Comparison of ENCODE assay signal across 34 cellular contexts in genomic region chr6:47648031-47648430, GRCh38. TPM values are rescaled to one million over a fixed set of nuclear protein-coding genes. Genes with fewer than 3 reads are reported as not detected.
"Had no signal": no experiment of that assay in that cellular context is flagged by ENCODE, and none has a peak within 500 bp of the region (broad histone marks: within the 10 kb centered on the region; RNA-seq: fewer than 3 reads in every experiment).

No MANE protein-coding gene starts in this region.

- H3K4me1 Mint-ChIP-seq: activated CD4-positive, alpha-beta memory T cell treated with anti-CD3 and anti-CD28 coated beads, Interleukin-2, amount 10 ng/mL, durations not matched to agents 7 days and 5 days; activated CD8-positive, alpha-beta memory T cell treated with anti-CD3 and anti-CD28 coated beads, Interleukin-2, amount 10 ng/mL, durations not matched to agents 7 days and 5 days; activated naive CD4-positive, alpha-beta T cell treated with anti-CD3 and anti-CD28 coated beads, Interleukin-2, amount 50 U/mL, for 24 hours; activated T-helper 17 cell treated with anti-CD3 and anti-CD28 coated beads, Interleukin-2, amount 50 U/mL, for 72 hours; central memory CD8-positive, alpha-beta T cell; T-cell had no signal

- H3K27me3 ChIP-seq: ascending aorta, cardiac muscle cell had no signal

- H3K27me3 Mint-ChIP-seq: T-cell had no signal

- ATAC-seq: activated CD8-positive, alpha-beta memory T cell treated with anti-CD3 and anti-CD28 coated beads, Interleukin-2, amount 10 ng/mL, durations not matched to agents 7 days and 5 days; activated T-cell treated with anti-CD3 and anti-CD28 coated beads, Interleukin-2, amount 50 U/mL, for 72 hours; activated T-helper 17 cell treated with anti-CD3 and anti-CD28 coated beads, Interleukin-2, amount 50 U/mL, for 72 hours; Right ventricle myocardium inferior; SK-N-SH treated with all-trans-retinoic acid at 6 μM for 48 hours; T-cell had no signal

- H3K4me3 Mint-ChIP-seq: activated CD4-positive, alpha-beta memory T cell treated with anti-CD3 and anti-CD28 coated beads, Interleukin-2, amount 10 ng/mL, durations not matched to agents 7 days and 5 days; activated CD8-positive, alpha-beta memory T cell treated with anti-CD3 and anti-CD28 coated beads, Interleukin-2, amount 10 ng/mL, durations not matched to agents 7 days and 5 days; activated naive CD4-positive, alpha-beta T cell treated with anti-CD3 and anti-CD28 coated beads, Interleukin-2, amount 50 U/mL, for 24 hours; activated naive CD8-positive, alpha-beta T cell treated with anti-CD3 and anti-CD28 coated beads, Interleukin-2, amount 10 ng/mL, durations not matched to agents 7 days and 5 days; activated T-cell treated with anti-CD3 and anti-CD28 coated beads, Interleukin-2, amount 50 U/mL, for 72 hours; activated T-helper 17 cell treated with anti-CD3 and anti-CD28 coated beads, Interleukin-2, amount 50 U/mL, for 72 hours; central memory CD8-positive, alpha-beta T cell; T-cell had no signal

- H3K9me3 Mint-ChIP-seq: activated CD4-positive, alpha-beta memory T cell treated with anti-CD3 and anti-CD28 coated beads, Interleukin-2, amount 10 ng/mL, durations not matched to agents 7 days and 5 days; activated naive CD4-positive, alpha-beta T cell treated with anti-CD3 and anti-CD28 coated beads, Interleukin-2, amount 50 U/mL, for 24 hours; activated naive CD8-positive, alpha-beta T cell treated with anti-CD3 and anti-CD28 coated beads, Interleukin-2, amount 10 ng/mL, durations not matched to agents 7 days and 5 days; activated T-cell treated with anti-CD3 and anti-CD28 coated beads, Interleukin-2, amount 50 U/mL, for 72 hours; activated T-helper 17 cell treated with anti-CD3 and anti-CD28 coated beads, Interleukin-2, amount 50 U/mL, for 72 hours; central memory CD8-positive, alpha-beta T cell; T-cell had no signal

- H3K4me3 ChIP-seq: ascending aorta, cardiac muscle cell, PC-9 had no signal

- H3K36me3 ChIP-seq: ascending aorta, cardiac muscle cell, WERI-Rb-1 had no signal

- H3K4me1 ChIP-seq: ascending aorta had no signal

- H3K27ac Mint-ChIP-seq: activated CD4-positive, alpha-beta memory T cell treated with anti-CD3 and anti-CD28 coated beads, Interleukin-2, amount 10 ng/mL, durations not matched to agents 7 days and 5 days; activated CD8-positive, alpha-beta memory T cell treated with anti-CD3 and anti-CD28 coated beads, Interleukin-2, amount 10 ng/mL, durations not matched to agents 7 days and 5 days; activated naive CD4-positive, alpha-beta T cell treated with anti-CD3 and anti-CD28 coated beads, Interleukin-2, amount 50 U/mL, for 24 hours; activated naive CD8-positive, alpha-beta T cell treated with anti-CD3 and anti-CD28 coated beads, Interleukin-2, amount 10 ng/mL, durations not matched to agents 7 days and 5 days; activated T-cell treated with anti-CD3 and anti-CD28 coated beads, Interleukin-2, amount 50 U/mL, for 72 hours; activated T-helper 17 cell treated with anti-CD3 and anti-CD28 coated beads, Interleukin-2, amount 50 U/mL, for 72 hours; T-cell had no signal

- DNase-seq: activated CD4-positive, alpha-beta memory T cell treated with anti-CD3 and anti-CD28 coated beads, Interleukin-2, amount 10 ng/mL, durations not matched to agents 7 days and 5 days; activated CD4-positive, alpha-beta T cell treated with anti-CD3 and anti-CD28 coated beads for 1 hour; activated CD4-positive, alpha-beta T cell treated with anti-CD3 and anti-CD28 coated beads for 48 hours; activated CD4-positive, CD25-positive, alpha-beta regulatory T cell; activated CD8-positive, alpha-beta memory T cell treated with anti-CD3 and anti-CD28 coated beads for 24 hours; activated CD8-positive, alpha-beta memory T cell treated with anti-CD3 and anti-CD28 coated beads, Interleukin-2, amount 10 ng/mL, durations not matched to agents 7 days and 5 days; activated CD8-positive, alpha-beta memory T cell treated with anti-CD3 and anti-CD28 coated beads, Interleukin-2, amount 50 U/mL, for 48 hours; activated effector memory CD4-positive, alpha-beta T cell treated with anti-CD3 and anti-CD28 coated beads, Interleukin-2, amount 50 U/mL, for 16 hours; activated naive CD4-positive, alpha-beta T cell treated with Interleukin-2 at 50 U/mL for 16 hours; activated naive CD8-positive, alpha-beta T cell treated with anti-CD3 and anti-CD28 coated beads, Interleukin-2, amount 10 ng/mL, durations not matched to agents 7 days and 5 days; activated T-cell treated with anti-CD3 and anti-CD28 coated beads, Interleukin-2, amount 50 U/mL, for 72 hours; amygdala; MM.1S; NCI-H1105; NCI-H1436; NCI-H1694; NCI-H1930; NCI-H2081 treated with DMSO at 0.1 percent for 48 hours; NCI-H226; NCI-H446 treated with DMSO at 0.1 percent for 48 hours; NCI-H524; PC-9; SIG-M5; T-cell; T-helper 2 cell; T-helper 9 cell; WERI-Rb-1 had no signal

- H3K9me3 ChIP-seq: ascending aorta had no signal

- H3K36me3 Mint-ChIP-seq: activated CD8-positive, alpha-beta memory T cell treated with anti-CD3 and anti-CD28 coated beads, Interleukin-2, amount 10 ng/mL, durations not matched to agents 7 days and 5 days; activated naive CD4-positive, alpha-beta T cell treated with anti-CD3 and anti-CD28 coated beads, Interleukin-2, amount 50 U/mL, for 24 hours; activated naive CD8-positive, alpha-beta T cell treated with anti-CD3 and anti-CD28 coated beads, Interleukin-2, amount 10 ng/mL, durations not matched to agents 7 days and 5 days; T-cell had no signal

RNA-seq across cellular contexts. Expression of gene ADGRF4, which starts 50.3 kb away (rescaled TPM):
- total RNA-seq: activated CD4-positive, alpha-beta memory T cell treated with anti-CD3 and anti-CD28 coated beads, Interleukin-2, amount 10 ng/mL, durations not matched to agents 7 days and 5 days; activated CD8-positive, alpha-beta memory T cell treated with anti-CD3 and anti-CD28 coated beads, Interleukin-2, amount 10 ng/mL, durations not matched to agents 7 days and 5 days; activated naive CD8-positive, alpha-beta T cell treated with anti-CD3 and anti-CD28 coated beads, Interleukin-2, amount 10 ng/mL, durations not matched to agents 7 days and 5 days; activated T-cell treated with anti-CD3 and anti-CD28 coated beads, Interleukin-2, amount 50 U/mL, for 72 hours; activated T-helper 17 cell treated with anti-CD3 and anti-CD28 coated beads, Interleukin-2, amount 50 U/mL, for 72 hours; ascending aorta; cardiac muscle cell; Right ventricle myocardium inferior; T-cell had no signal
